ENCODE assay signal across 9 cellular contexts in the genomic region with DNA sequence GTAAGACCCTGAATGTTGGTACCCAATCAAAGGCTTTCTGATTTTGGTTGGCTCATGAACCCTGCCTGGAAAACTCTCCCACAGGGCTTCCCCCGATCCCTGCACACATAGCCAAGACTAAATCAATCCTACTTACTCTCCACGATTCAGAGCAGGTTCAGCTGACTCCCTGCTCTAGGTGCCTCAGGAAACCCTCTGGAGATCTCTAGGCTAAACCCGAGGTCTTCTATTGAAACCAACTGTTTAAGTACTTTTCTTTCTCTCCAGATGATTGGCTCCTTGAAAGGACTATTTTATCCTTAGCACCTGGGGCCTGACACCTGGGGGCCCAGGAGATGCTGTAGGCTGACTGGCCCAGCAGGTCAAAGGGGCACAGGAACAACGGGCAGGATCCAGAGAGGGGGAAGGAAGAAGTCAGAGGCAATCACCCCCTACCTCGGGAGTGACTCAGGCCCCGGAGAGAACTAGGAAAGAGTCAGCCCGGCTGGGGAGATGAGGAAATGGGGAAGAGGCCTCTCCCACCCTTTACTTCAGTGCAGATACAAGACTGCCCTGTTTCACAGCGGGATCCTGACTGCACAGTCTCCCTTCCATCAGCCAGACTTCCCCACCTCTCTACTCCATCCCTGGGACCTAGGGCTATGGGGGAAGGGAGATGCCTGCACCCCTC. TPM values are rescaled to one million over a fixed set of nuclear protein-coding genes. Genes with fewer than 3 reads are reported as not detected.
DNase-seq lines count a peak whose midpoint lies in the region; ATAC-seq, FAIRE-seq and TF ChIP-seq lines count a peak whose summit lies in the region.
"Had no signal": no experiment of that assay in that cellular context is flagged by ENCODE, and none has a peak within 500 bp of the region (broad histone marks: within the 10 kb centered on the region; RNA-seq: fewer than 3 reads in every experiment).

No MANE protein-coding gene starts in this region.

- no peak for FAIRE-seq in urothelium cell line (lab: Jason Lieb, UNC)

- H3K4me3 ChIP-seq in right lobe of liver (peak overlapping the region; percentile 59 to 90 (median 79)), urinary bladder (ENCODE audit: low read depth, low read length) (peak overlapping the region; percentile 94)

- H3K27me3 ChIP-seq in right lobe of liver = no peaks in the 10 kb centered on the region

- 5% methylated on average over 7 of the region's 8 CpGs for WGBS in right lobe of liver (ENCODE audit: insufficient coverage, low coverage, low lambda C conversion rate, missing lambda C conversion rate)
- WGBS in urinary bladder = 3% methylated on average over 8 of the region's 8 CpGs

- peaks cover 0 to 29% (median 7%) of the 10 kb centered on the region in 4 donors for H3K4me1 ChIP-seq in right lobe of liver
- no peaks in the 10 kb centered on the region for H3K4me1 ChIP-seq in urinary bladder (ENCODE audit: insufficient read depth)

- H3K9me3 ChIP-seq in right lobe of liver = no peaks in the 10 kb centered on the region

- no peak for TF ChIP-seq POLR2A in right lobe of liver (IDR thresholded peaks at IDR 0.05)

- TF ChIP-seq CTCF in right lobe of liver (IDR thresholded peaks at IDR 0.05) = no peak

- peak in 1 of 4 donors; percentile 1 for ATAC-seq in right lobe of liver

- H3K36me3 ChIP-seq in right lobe of liver (peaks cover 0 to 18% (median 8%) of the 10 kb centered on the region in 4 donors), urinary bladder (ENCODE audit: insufficient read depth) (no peaks in the 10 kb centered on the region)

- intact Hi-C loops in right lobe of liver (cut with DNase I) = no loop called here

- H3K27ac ChIP-seq in right lobe of liver = peak overlapping the region in 2 of 3 donors; percentile 45 to 85
- H3K27ac ChIP-seq in urinary bladder (ENCODE audit: low read depth) = no peak overlapping the region

- DNase-seq in COLO668 (lab: John Stamatoyannopoulos, UW; ENCODE audit: unreplicated experiment) = peak; percentile 20
- peak; percentile 45 to 59 for DNase-seq in Kasumi-1 (lab: John Stamatoyannopoulos, UW)
- DNase-seq in astrocyte of the hippocampus (ENCODE audit: low read depth, low spot score) = peak; percentile 54
- no peak for DNase-seq in right lobe of liver
- no peak for DNase-seq in cerebellar cortex (ENCODE audit: low spot score)
- no peak for DNase-seq in HuH-7.5 (ENCODE audit: low spot score)
- DNase-seq in urothelium cell line (ENCODE audit: low spot score) = no peak

RNA-seq across cellular contexts. Expression of a gene that starts 2.0 kb away (rescaled TPM):
- total RNA-seq in right lobe of liver = 10 to 100 TPM in 3 of 6 experiments, 1 to 10 TPM in 3; 7.9 to 12.3 (median 10.6) TPM
- total RNA-seq in urinary bladder = 18.9 TPM
- 29.5 TPM for polyA plus RNA-seq in urinary bladder

RNA-seq across cellular contexts. Expression of a gene that starts 6.3 kb away (rescaled TPM):
- total RNA-seq in right lobe of liver (1 to 10 TPM in 1 of 6 experiments, not detected in 5; 1.4 TPM), urinary bladder (165 TPM)
- 1.4 TPM for polyA plus RNA-seq in urinary bladder
- total RNA-seq: subcutaneous adipose tissue had no signal

RNA-seq across cellular contexts. Expression of a gene that starts 13.1 kb away (rescaled TPM):
- total RNA-seq in right lobe of liver (10 to 100 TPM; 14.8 to 23.8 (median 18.2) TPM), urinary bladder (20.0 TPM)
- polyA plus RNA-seq in urinary bladder = 50.2 TPM

RNA-seq across cellular contexts. Expression of a gene that starts 14.1 kb away (rescaled TPM):
- total RNA-seq in right lobe of liver = 1 to 10 TPM in 3 of 6 experiments, under 1 TPM in 3; 0.12 to 1.7 (median 0.93) TPM
- total RNA-seq in urinary bladder = 0.37 TPM
- 3.5 TPM for polyA plus RNA-seq in urinary bladder

RNA-seq across cellular contexts. Expression of a gene that starts 27.0 kb away (rescaled TPM):
- total RNA-seq in right lobe of liver (1 to 10 TPM; 2.9 to 4.3 (median 3.9) TPM), urinary bladder (6.7 TPM)
- 10.2 TPM for polyA plus RNA-seq in urinary bladder

Comparison
In these comparisons a context has a peak if more than half of its experiments do, and no peak if none do; other contexts are left out.
1. DNase-seq: peak in COLO668 (single experiment), Kasumi-1 (2 of 2) and astrocyte of the hippocampus (single experiment); none in right lobe of liver (0 of 3), cerebellar cortex (single experiment), HuH-7.5 (single experiment) and urothelium cell line (single experiment).
2. RNA of a gene that starts 6.3 kb away (total RNA-seq): 165 TPM in urinary bladder (single experiment); 1.4 TPM in right lobe of liver; every median in the first group is over 10 times any median in the second.